In genomic region chr1:98210563-98210962, GRCh38 we compare ENCODE assay signal across 1 cellular context.
TF ChIP-seq lines count a peak whose summit lies in the region.

No MANE protein-coding gene starts in this region.

TF ChIP-seq in SK-N-SH, 30 proteins besides CTCF, POLR2A, EP300 and RAD21:
- no peak for TF ChIP-seq YY1 (IDR thresholded peaks at IDR 0.05; ENCODE audit: low read depth)
- no peak for TF ChIP-seq TAF1 (IDR thresholded peaks at IDR 0.05; ENCODE audit: borderline replicate concordance, low read depth, low read length)
- no peak for TF ChIP-seq MXI1 (IDR thresholded peaks at IDR 0.05; ENCODE audit: low read depth, low read length)
- no peak for TF ChIP-seq REST (IDR thresholded peaks at IDR 0.05; ENCODE audit: low read depth, low read length)
- no peak for TF ChIP-seq RFX5 (IDR thresholded peaks at IDR 0.05; ENCODE audit: low read length)
- no peak for TF ChIP-seq ZBTB33 (IDR thresholded peaks at IDR 0.05; ENCODE audit: borderline replicate concordance, low read depth)
- no peak for TF ChIP-seq USF2 (IDR thresholded peaks at IDR 0.05; ENCODE audit: borderline replicate concordance, low read depth, low read length)
- no peak for TF ChIP-seq NRF1 (IDR thresholded peaks at IDR 0.05; ENCODE audit: low read depth, low read length)
- TF ChIP-seq RCOR1 (IDR thresholded peaks at IDR 0.05; ENCODE audit: low read length), result no peak
- TF ChIP-seq FOXM1 (IDR thresholded peaks at IDR 0.05; ENCODE audit: low read depth), result no peak
- no peak for TF ChIP-seq FOXJ3 (CRISPR knock-in tag; IDR thresholded peaks at IDR 0.05)
- no peak for TF ChIP-seq MEF2A (IDR thresholded peaks at IDR 0.05; ENCODE audit: borderline replicate concordance, low read depth)
- TF ChIP-seq POLR2AphosphoS5 (IDR thresholded peaks at IDR 0.05; ENCODE audit: low read depth, low read length), result no peak
- no peak for TF ChIP-seq CHD2 (IDR thresholded peaks at IDR 0.05; ENCODE audit: low read length, partially characterized antibody)
- no peak for TF ChIP-seq USF1 (IDR thresholded peaks at IDR 0.05; ENCODE audit: borderline replicate concordance, low read depth)
- no peak for TF ChIP-seq MAX (IDR thresholded peaks at IDR 0.05; ENCODE audit: low read depth)
